4 cellular contexts compared by ENCODE assay signal in the genomic region with DNA sequence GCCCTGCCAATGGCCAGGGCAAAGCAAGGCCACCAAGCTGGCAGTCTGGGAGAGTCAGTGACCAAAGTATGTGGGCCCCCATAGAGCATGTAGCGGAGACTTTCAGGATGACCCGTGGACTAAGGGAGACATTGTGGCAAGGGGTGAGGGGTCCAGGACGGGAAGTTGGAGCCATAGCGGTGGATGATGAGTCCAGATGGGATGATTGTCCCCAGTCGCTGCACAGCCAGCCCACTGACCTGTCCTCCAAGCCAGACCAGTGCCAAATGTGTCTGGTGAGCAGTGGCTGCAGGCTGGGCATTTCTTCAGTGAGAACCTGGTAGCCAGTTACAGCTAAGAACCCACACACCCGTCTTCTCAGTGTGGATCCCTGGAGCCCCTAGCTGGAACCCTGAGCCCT.
"Had no signal": no experiment of that assay in that cellular context is flagged by ENCODE, and none has a peak within 500 bp of the region (broad histone marks: within the 10 kb centered on the region; RNA-seq: fewer than 3 reads in every experiment).

No MANE protein-coding gene starts in this region.

- H3K4me1 Mint-ChIP-seq: GM23338 had no signal

- H3K4me3 ChIP-seq: GM23338 had no signal

- H3K9me3 Mint-ChIP-seq: GM23338 had no signal

- H3K4me3 Mint-ChIP-seq: GM23338, H9 had no signal

- H3K27ac Mint-ChIP-seq: GM23338, H9 had no signal

- DNase-seq: H9, HCEC 1CT, IMR-90 had no signal
